Comparison of ENCODE assay signal across 8 cellular contexts in genomic region chr2:130332271-130333073, GRCh38. TPM values are rescaled to one million over a fixed set of nuclear protein-coding genes. Genes with fewer than 3 reads are reported as not detected.
DNase-seq lines count a peak whose midpoint lies in the region; ATAC-seq lines count a peak whose summit lies in the region.

No MANE protein-coding gene starts in this region.

- peak overlapping the region; percentile 8 for H3K4me3 ChIP-seq in ectodermal cell (ENCODE audit: insufficient read depth, low read depth, low read length)

- peak; percentile 55 for ATAC-seq in GM18520 (IDR thresholded peaks at IDR 0.05; ENCODE audit: unreplicated experiment)
- ATAC-seq in HG03103 (IDR thresholded peaks at IDR 0.05; ENCODE audit: low read depth, unreplicated experiment): peak; percentile 88

- H3K4me3 Mint-ChIP-seq in activated CD4-positive, alpha-beta memory T cell treated with anti-CD3 and anti-CD28 coated beads, Interleukin-2, amount 10 ng/mL, durations not matched to agents 7 days and 5 days: no peak overlapping the region

- peaks cover 6% of the 10 kb centered on the region for H3K4me1 ChIP-seq in ectodermal cell (ENCODE audit: control insufficient read depth, insufficient read depth, low read length)

- H3K36me3 Mint-ChIP-seq in activated CD4-positive, alpha-beta memory T cell treated with anti-CD3 and anti-CD28 coated beads, Interleukin-2, amount 10 ng/mL, durations not matched to agents 7 days and 5 days (ENCODE audit: low read depth): peaks cover 4% of the 10 kb centered on the region

- no peak overlapping the region for H3K27ac Mint-ChIP-seq in activated CD4-positive, alpha-beta memory T cell treated with anti-CD3 and anti-CD28 coated beads, Interleukin-2, amount 10 ng/mL, durations not matched to agents 7 days and 5 days

- no peaks in the 10 kb centered on the region for H3K27me3 ChIP-seq in ectodermal cell (ENCODE audit: control insufficient read depth, insufficient read depth, low read length, poor library complexity, severe bottlenecking)

- H3K9me3 Mint-ChIP-seq in activated CD4-positive, alpha-beta memory T cell treated with anti-CD3 and anti-CD28 coated beads, Interleukin-2, amount 10 ng/mL, durations not matched to agents 7 days and 5 days: no peaks in the 10 kb centered on the region

- no peaks in the 10 kb centered on the region for H3K36me3 ChIP-seq in ectodermal cell (ENCODE audit: control insufficient read depth, insufficient read depth, low read length)

- DNase-seq in AML-193 (lab: John Stamatoyannopoulos, UW) (peak; percentile 51 to 64), NCI-H460 (ENCODE audit: extremely low read depth, low read depth) (peak; percentile 72), medulla oblongata (ENCODE audit: extremely low spot score) (peak; percentile 65)
- peak; percentile 76 for DNase-seq in activated CD4-positive, alpha-beta memory T cell treated with anti-CD3 and anti-CD28 coated beads, Interleukin-2, amount 10 ng/mL, durations not matched to agents 7 days and 5 days
- peak; percentile 66 to 68 for DNase-seq in stimulated activated CD8-positive, alpha-beta memory T cell treated with anti-CD3 and anti-CD28 coated beads, Interleukin-2, amount 100 ng/mL, for 48 hours (ENCODE audit: low read depth in 2 of 2)

- no peak overlapping the region for H3K27ac ChIP-seq in ectodermal cell (ENCODE audit: insufficient read depth, low read depth, low read length, poor library complexity, severe bottlenecking)

- POLR2A ChIA-PET in activated CD4-positive, alpha-beta memory T cell treated with anti-CD3 and anti-CD28 coated beads, Interleukin-2, amount 10 ng/mL, durations not matched to agents 7 days and 5 days (lab: Charles Lee): interaction anchor here (1.1 kb wide), 1 partner anchor 396 kb away, joined by 3 read pairs; no protein-coding TSS in a partner anchor

- peaks cover 31% of the 10 kb centered on the region for H3K27me3 Mint-ChIP-seq in activated CD4-positive, alpha-beta memory T cell treated with anti-CD3 and anti-CD28 coated beads, Interleukin-2, amount 10 ng/mL, durations not matched to agents 7 days and 5 days

- no peaks in the 10 kb centered on the region for H3K9me3 ChIP-seq in ectodermal cell (ENCODE audit: control insufficient read depth, low read length)

- WGBS in ectodermal cell, 2 experiments: 42 to 47% methylated on average over 28 to 29 of the region's 29 CpGs

- H3K4me1 Mint-ChIP-seq in activated CD4-positive, alpha-beta memory T cell treated with anti-CD3 and anti-CD28 coated beads, Interleukin-2, amount 10 ng/mL, durations not matched to agents 7 days and 5 days: peaks cover 12% of the 10 kb centered on the region

- CTCF ChIA-PET in activated CD4-positive, alpha-beta memory T cell treated with anti-CD3 and anti-CD28 coated beads, Interleukin-2, amount 10 ng/mL, durations not matched to agents 7 days and 5 days (lab: Charles Lee): interaction anchor here (0.6 to 5.4 kb wide), 10 partner anchors 10 to 404 kb away, joined by 3 to 56 read pairs (median 5); partner anchors contain the start of gene IMP4

RNA-seq across cellular contexts. Expression of gene IMP4, which starts 10.2 kb away (rescaled TPM):
- 120 and 138 TPM in 2 replicates for total RNA-seq in NCI-H460 (2014; rRNA removed; shearing (Covaris generic))
- polyA plus RNA-seq in NCI-H460 (2014; cell fraction: nucleus; rRNA removed): 322 and 422 TPM in 2 replicates
- total RNA-seq in activated CD4-positive, alpha-beta memory T cell treated with anti-CD3 and anti-CD28 coated beads, Interleukin-2, amount 10 ng/mL, durations not matched to agents 7 days and 5 days: 10 to 100 TPM; 57.7 to 58.9 TPM
- 56.0 TPM for polyA plus RNA-seq in ectodermal cell (2013, experiment 1 of 4)
- 52.9 TPM for polyA plus RNA-seq in ectodermal cell (2013, experiment 2 of 4)
- 40.4 TPM for polyA plus RNA-seq in ectodermal cell (2013, experiment 3 of 4)
- polyA plus RNA-seq in ectodermal cell (2013, experiment 4 of 4): 50.7 TPM

RNA-seq across cellular contexts. Expression of gene PTPN18, which starts 23.4 kb away (rescaled TPM):
- total RNA-seq in NCI-H460 (2014; rRNA removed; shearing (Covaris generic)): 26.7 and 33.8 TPM in 2 replicates
- 98.2 and 100 TPM in 2 replicates for polyA plus RNA-seq in NCI-H460 (2014; cell fraction: nucleus; rRNA removed)
- 10 to 100 TPM; 98.0 to 98.6 TPM for total RNA-seq in activated CD4-positive, alpha-beta memory T cell treated with anti-CD3 and anti-CD28 coated beads, Interleukin-2, amount 10 ng/mL, durations not matched to agents 7 days and 5 days
- polyA plus RNA-seq in ectodermal cell (2013, experiment 1 of 4): 16.4 TPM
- polyA plus RNA-seq in ectodermal cell (2013, experiment 2 of 4): 17.1 TPM
- polyA plus RNA-seq in ectodermal cell (2013, experiment 3 of 4): 22.3 TPM
- polyA plus RNA-seq in ectodermal cell (2013, experiment 4 of 4): 17.9 TPM
